ENCODE assay signal across 8 cellular contexts in genomic region chr6:29723666-29724588, GRCh38. TPM values are rescaled to one million over a fixed set of nuclear protein-coding genes. Genes with fewer than 3 reads are reported as not detected.
DNase-seq lines count a peak whose midpoint lies in the region; ATAC-seq and TF ChIP-seq lines count a peak whose summit lies in the region.

No MANE protein-coding gene starts in this region.

- peak overlapping the region; percentile 97 for H2AFZ ChIP-seq in HCT116 (ENCODE audit: low read depth, low read length, poor library complexity, severe bottlenecking)

- H3K4me3 ChIP-seq in HCT116 (replicated peaks in 1 of 2; ENCODE audit: low read depth in 1 of 2, low read length in 2 of 2): peak overlapping the region; percentile 73 to 77
- peak overlapping the region; percentile 70 to 93 for H3K4me3 ChIP-seq in body of pancreas
- peak overlapping the region; percentile 46 for H3K4me3 ChIP-seq in kidney epithelial cell (ENCODE audit: low read depth, low read length)

- no peaks in the 10 kb centered on the region for H3K9me3 Mint-ChIP-seq in T-helper 1 cell treated with Interleukin-12 subunit alpha and Interleukin-12 subunit beta and Interleukin-4 antibody, amounts not matched to agents 30 μg/mL and 1 μg/mL, for 36 hours

- BruUV-seq in HCT116 (replicated peaks; lab: Mats Ljungman, UMichigan): TSS peak; percentile 60

- peak overlapping the region; percentile 59; the same call in 1 of the 2 replicates for H3K27ac ChIP-seq in HCT116 (ENCODE audit: low read depth, low read length)
- peak overlapping the region in 3 of 4 donors; percentile 27 to 82 (median 64) for H3K27ac ChIP-seq in body of pancreas

- POLR2A ChIA-PET in HCT116 (lab: Charles Lee): no interaction called here

- H3K9ac ChIP-seq in HCT116 (ENCODE audit: low read length): peak overlapping the region; percentile 72

- H4K20me1 ChIP-seq in HCT116 (ENCODE audit: insufficient read depth): no peaks in the 10 kb centered on the region

- ATAC-seq in HCT116 (peak; percentile 56), body of pancreas (peak; percentile 41), GM18858 (IDR thresholded peaks at IDR 0.05; ENCODE audit: unreplicated experiment) (no peak)

- H3K27ac Mint-ChIP-seq in T-helper 1 cell treated with Interleukin-12 subunit alpha and Interleukin-12 subunit beta and Interleukin-4 antibody, amounts not matched to agents 30 μg/mL and 1 μg/mL, for 36 hours: peak overlapping the region; percentile 82

- H3K4me1 ChIP-seq in HCT116 (ENCODE audit: control insufficient read depth in 1 of 2, insufficient read depth in 2 of 2, low read length in 2 of 2) (peaks cover 0 to 9% of the 10 kb centered on the region in 2 experiments; a peak in 1 of 4 replicates), body of pancreas (peaks cover 5% of the 10 kb centered on the region)

- peaks cover 46% of the 10 kb centered on the region for H3K36me3 Mint-ChIP-seq in T-helper 1 cell treated with Interleukin-12 subunit alpha and Interleukin-12 subunit beta and Interleukin-4 antibody, amounts not matched to agents 30 μg/mL and 1 μg/mL, for 36 hours (ENCODE audit: low read depth)

- CTCF ChIA-PET in HCT116 (lab: Charles Lee): no interaction called here

- H3K4me3 Mint-ChIP-seq in T-helper 1 cell treated with Interleukin-12 subunit alpha and Interleukin-12 subunit beta and Interleukin-4 antibody, amounts not matched to agents 30 μg/mL and 1 μg/mL, for 36 hours: peak overlapping the region; percentile 90

- 10 to 20% methylated on average over 12 to 62 of the region's 76 CpGs for WGBS in body of pancreas, 2 donors

- peaks cover 48% of the 10 kb centered on the region for H3K4me1 Mint-ChIP-seq in T-helper 1 cell treated with Interleukin-12 subunit alpha and Interleukin-12 subunit beta and Interleukin-4 antibody, amounts not matched to agents 30 μg/mL and 1 μg/mL, for 36 hours (ENCODE audit: low read depth)

- DNase-seq in D341Med (ENCODE audit: low spot score) (peak; percentile 42), HCT116 (ENCODE audit: low read depth, low spot score) (no peak), body of pancreas (peak; percentile 30 to 41 (median 39)), kidney epithelial cell (ENCODE audit: low read depth) (no peak), NCI-H510A (lab: John Stamatoyannopoulos, UW) (no peak)
- DNase-seq in stimulated activated CD4-positive, alpha-beta T cell treated with anti-CD3 and anti-CD28 coated beads, Interleukin-4, amount 100 ng/mL, for 1 hour: peak; percentile 86

- H3K9me2 ChIP-seq in HCT116 (ENCODE audit: insufficient read depth): no peaks in the 10 kb centered on the region

- peak overlapping the region; percentile 96 for H3K4me2 ChIP-seq in HCT116 (ENCODE audit: low read length)

- no peaks in the 10 kb centered on the region for H3K79me2 ChIP-seq in HCT116 (ENCODE audit: insufficient read depth, low read length)

- H3K27me3 ChIP-seq in HCT116 (ENCODE audit: insufficient read depth, low read length): no peaks in the 10 kb centered on the region
- no peaks in the 10 kb centered on the region for H3K27me3 ChIP-seq in body of pancreas
- peaks cover 26% of the 10 kb centered on the region for H3K27me3 ChIP-seq in kidney epithelial cell (ENCODE audit: control insufficient read depth, insufficient read depth, low read length)

- RAD21 ChIA-PET in HCT116 (lab: Charles Lee; ENCODE audit: low non-redundant PET in 1 of 2, low total read pairs in 2 of 2, uncharacterized antibody in 2 of 2, unreplicated experiment in 2 of 2): no interaction called here

- H3K9me3 ChIP-seq in HCT116 (ENCODE audit: control insufficient read depth in 1 of 2, insufficient read depth in 1 of 2, low read depth in 1 of 2, low read length in 2 of 2): no peaks in the 10 kb centered on the region
- H3K9me3 ChIP-seq in body of pancreas: no peaks in the 10 kb centered on the region

- no peaks in the 10 kb centered on the region for H3K27me3 Mint-ChIP-seq in T-helper 1 cell treated with Interleukin-12 subunit alpha and Interleukin-12 subunit beta and Interleukin-4 antibody, amounts not matched to agents 30 μg/mL and 1 μg/mL, for 36 hours (ENCODE audit: low read depth)

- TF ChIP-seq RAD21 in HCT116 (IDR thresholded peaks at IDR 0.05; ENCODE audit: low read depth): no peak

- TF ChIP-seq CTCF in HCT116 (IDR thresholded peaks at IDR 0.05 in 2 of 3, conservative IDR thresholded peaks at IDR 0.05 in 1 of 3; ENCODE audit: borderline replicate concordance in 1 of 3, insufficient read depth in 1 of 3, low read depth in 2 of 3, low read length in 2 of 3) (no peak), body of pancreas (IDR thresholded peaks at IDR 0.05) (no peak), kidney epithelial cell (IDR thresholded peaks at IDR 0.05; ENCODE audit: insufficient read depth, low read length, poor library complexity, severe bottlenecking) (no peak)

- intact Hi-C loops in HCT116 (cut with micrococcal nuclease): no loop called here
- intact Hi-C loops in body of pancreas (cut with DNase I): no loop called here

- TF ChIP-seq POLR2A in HCT116 (IDR thresholded peaks at IDR 0.05; ENCODE audit: borderline replicate concordance, extremely low read depth, insufficient read depth, insufficient read length): no peak
- no peak for TF ChIP-seq POLR2A in body of pancreas (IDR thresholded peaks at IDR 0.05)

- H3K36me3 ChIP-seq in HCT116 (ENCODE audit: control insufficient read depth in 1 of 2, insufficient read depth in 2 of 2, low read length in 2 of 2) (peaks cover 0 to 3% of the 10 kb centered on the region in 2 experiments; a peak in 1 of 4 replicates), body of pancreas (replicated peaks in 1 of 2; ENCODE audit: insufficient read depth in 1 of 2, low read depth in 2 of 2) (peaks cover 0 to 5% of the 10 kb centered on the region in 2 donors), kidney epithelial cell (ENCODE audit: control insufficient read depth, insufficient read depth, low read length) (no peaks in the 10 kb centered on the region)

TF ChIP-seq in HCT116, 20 proteins besides CTCF, POLR2A, EP300 and RAD21:
- TF ChIP-seq YY1 (IDR thresholded peaks at IDR 0.05; ENCODE audit: extremely low read depth, insufficient replicate concordance, low read depth, low read length) (no peak), REST (IDR thresholded peaks at IDR 0.05; ENCODE audit: low read depth) (no peak), ZNF274 (IDR thresholded peaks at IDR 0.05; ENCODE audit: low read depth, low read length) (no peak), EGR1 (IDR thresholded peaks at IDR 0.05; ENCODE audit: low read depth) (0 out of 2 replicates have a peak, but pooled peaks have one; percentile 15), POLR2AphosphoS5 (IDR thresholded peaks at IDR 0.05; ENCODE audit: low read depth, low read length) (no peak)
TF ChIP-seq in HCT116: peak in this region for 1.

RNA-seq across cellular contexts. Expression of gene HLA-F, which starts 0.7 kb away (rescaled TPM):
- 24.6 TPM for total RNA-seq in HCT116 (2021; ENCODE audit: unreplicated experiment)
- polyA plus RNA-seq in HCT116 (2012): 35.5 and 49.9 TPM in 2 replicates
- total RNA-seq in body of pancreas: 10 to 100 TPM; 25.4 to 51.7 TPM
- 9.0 TPM in 2 replicates for total RNA-seq in kidney epithelial cell

RNA-seq across cellular contexts. Expression of gene ZFP57, which starts 43.0 kb away (rescaled TPM):
- total RNA-seq in HCT116 (2021; ENCODE audit: unreplicated experiment) (not detected), body of pancreas (not detected), kidney epithelial cell (0.07 and 0.08 TPM in 2 replicates)
- polyA plus RNA-seq in HCT116 (2012): not detected in 2 replicates

Comparison
In these comparisons a context has a peak if more than half of its experiments do, and no peak if none do; other contexts are left out.
1. DNase-seq: peak in D341Med (single experiment), body of pancreas (4 of 4) and stimulated activated CD4-positive, alpha-beta T cell treated with anti-CD3 and anti-CD28 coated beads, Interleukin-4, amount 100 ng/mL, for 1 hour (single experiment); none in HCT116 (single experiment), kidney epithelial cell (single experiment) and NCI-H510A (single experiment).
2. Peak in every context shown above with its lines, with median percentiles within 50 percentile points of each other: H3K4me3 ChIP-seq.